ENCODE assay signal across 2 cellular contexts in the genomic region with DNA sequence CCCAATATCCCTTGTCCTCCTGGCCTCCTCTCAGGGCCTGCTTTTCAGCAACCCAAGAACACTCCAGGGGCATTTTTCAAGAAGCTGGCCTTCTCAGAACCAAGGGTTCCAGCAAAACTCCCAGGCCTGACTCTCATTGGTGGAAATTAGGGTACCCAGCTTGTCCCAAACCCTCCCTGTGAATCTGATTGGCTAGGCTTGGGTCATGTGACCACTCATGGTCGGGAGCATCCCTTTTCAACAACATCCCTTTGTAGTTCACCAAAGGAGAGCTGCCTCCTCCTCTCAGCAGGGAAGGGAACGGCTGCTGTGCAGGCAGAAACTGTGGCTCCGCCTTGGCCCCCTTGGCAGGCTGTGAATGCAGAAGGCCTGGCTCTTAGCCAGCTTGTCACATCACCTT.
A peak's percentile ranks its signal among the peaks of the same experiment; 100 is the strongest.
TF ChIP-seq lines count a peak whose summit lies in the region.

No MANE protein-coding gene starts in this region.

TF ChIP-seq in A549, 52 proteins besides CTCF, POLR2A, EP300 and RAD21:
- TF ChIP-seq MAZ (IDR thresholded peaks at IDR 0.05; ENCODE audit: borderline replicate concordance, low read depth, low read length) = no peak
- TF ChIP-seq, protein P1, sequence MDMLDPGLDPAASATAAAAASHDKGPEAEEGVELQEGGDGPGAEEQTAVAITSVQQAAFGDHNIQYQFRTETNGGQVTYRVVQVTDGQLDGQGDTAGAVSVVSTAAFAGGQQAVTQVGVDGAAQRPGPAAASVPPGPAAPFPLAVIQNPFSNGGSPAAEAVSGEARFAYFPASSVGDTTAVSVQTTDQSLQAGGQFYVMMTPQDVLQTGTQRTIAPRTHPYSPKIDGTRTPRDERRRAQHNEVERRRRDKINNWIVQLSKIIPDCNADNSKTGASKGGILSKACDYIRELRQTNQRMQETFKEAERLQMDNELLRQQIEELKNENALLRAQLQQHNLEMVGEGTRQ (IDR thresholded peaks at IDR 0.05) = 0 out of 2 replicates have a peak, but pooled peaks have one; percentile 12

TF ChIP-seq in K562, 482 proteins besides CTCF, POLR2A, EP300 and RAD21:
- peak; percentile 74 for TF ChIP-seq TFE3 (CRISPR knock-in tag; IDR thresholded peaks at IDR 0.05)
- TF ChIP-seq ILF3 (IDR thresholded peaks at IDR 0.05; ENCODE audit: borderline replicate concordance) = no peak
- no peak for TF ChIP-seq PCBP1 (IDR thresholded peaks at IDR 0.05; ENCODE audit: low read depth, low read length, poor library complexity, severe bottlenecking)
- peak; percentile 73; the same call in 1 of the 2 replicates for TF ChIP-seq RAD51 (IDR thresholded peaks at IDR 0.05; ENCODE audit: borderline replicate concordance, low read depth)
- TF ChIP-seq STAT5B (CRISPR knock-in tag; IDR thresholded peaks at IDR 0.05) = no peak
- TF ChIP-seq, protein P2, sequence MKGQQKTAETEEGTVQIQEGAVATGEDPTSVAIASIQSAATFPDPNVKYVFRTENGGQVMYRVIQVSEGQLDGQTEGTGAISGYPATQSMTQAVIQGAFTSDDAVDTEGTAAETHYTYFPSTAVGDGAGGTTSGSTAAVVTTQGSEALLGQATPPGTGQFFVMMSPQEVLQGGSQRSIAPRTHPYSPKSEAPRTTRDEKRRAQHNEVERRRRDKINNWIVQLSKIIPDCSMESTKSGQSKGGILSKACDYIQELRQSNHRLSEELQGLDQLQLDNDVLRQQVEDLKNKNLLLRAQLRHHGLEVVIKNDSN (CRISPR knock-in tag; IDR thresholded peaks at IDR 0.05) = peak; percentile 77
- TF ChIP-seq, protein P3, sequence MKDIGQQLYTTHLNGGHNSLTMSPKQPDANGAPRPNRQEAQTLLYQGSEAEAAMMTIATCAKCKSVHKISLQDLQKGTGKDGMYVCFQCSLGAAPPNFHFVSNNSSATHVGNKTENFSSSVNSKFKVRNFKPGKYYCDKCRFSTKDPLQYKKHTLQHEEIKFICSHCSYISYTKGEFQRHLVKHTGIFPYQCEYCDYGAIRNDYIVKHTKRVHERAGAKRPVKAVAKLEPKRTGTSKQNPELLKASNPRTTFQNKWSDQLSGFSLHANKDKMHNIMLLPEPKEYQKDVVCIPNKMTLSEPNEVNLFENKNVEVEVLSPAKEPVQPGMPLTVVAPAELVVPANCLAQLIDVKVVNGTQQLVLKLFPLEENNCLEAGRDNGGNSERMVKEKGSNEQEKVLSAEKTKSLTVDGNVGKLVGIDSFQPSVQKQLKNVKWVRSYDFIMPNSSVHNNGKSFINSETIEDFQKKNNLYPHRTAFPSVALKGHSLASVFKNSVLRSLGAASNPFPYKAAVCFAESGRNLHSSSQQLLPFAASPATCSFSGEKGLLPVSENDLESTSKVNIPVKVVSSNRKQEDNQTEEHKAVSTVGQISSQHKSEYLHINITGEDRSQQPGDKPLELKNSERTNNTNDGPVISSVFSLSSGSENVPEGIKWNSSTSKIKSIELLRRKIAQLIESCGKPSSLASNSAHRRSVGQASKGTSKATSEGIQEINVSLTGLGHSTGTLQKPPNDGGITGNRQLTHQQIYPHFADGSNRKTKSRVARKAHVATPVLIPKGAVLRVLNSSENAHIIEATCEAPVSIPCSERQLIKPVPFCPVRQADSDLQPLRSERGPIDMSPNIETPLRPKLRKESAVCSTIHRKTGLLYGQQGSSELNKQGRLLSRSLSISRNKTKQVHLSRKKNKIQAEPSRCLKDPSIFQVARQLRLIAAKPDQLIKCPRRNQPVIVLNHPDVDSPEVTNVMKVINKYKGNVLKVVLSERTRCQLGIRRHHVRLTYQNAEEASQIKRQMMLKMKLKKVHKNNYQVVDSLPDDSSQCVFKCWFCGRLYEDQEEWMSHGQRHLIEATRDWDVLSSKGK (CRISPR knock-in tag; IDR thresholded peaks at IDR 0.05) = no peak
- TF ChIP-seq POLR2AphosphoS5 (IDR thresholded peaks at IDR 0.05; ENCODE audit: control insufficient read depth, insufficient read depth, low read depth, low read length) = no peak
- TF ChIP-seq DEAF1 (CRISPR knock-in tag; IDR thresholded peaks at IDR 0.05) = no peak
- peak; percentile 78; the same call in 1 of the 2 replicates for TF ChIP-seq TOE1 (IDR thresholded peaks at IDR 0.05; ENCODE audit: borderline replicate concordance)
- no peak for TF ChIP-seq TOE1 (CRISPR knock-in tag; IDR thresholded peaks at IDR 0.05; ENCODE audit: borderline replicate concordance, low read depth)
- TF ChIP-seq RBM34 (IDR thresholded peaks at IDR 0.05; ENCODE audit: borderline replicate concordance, insufficient read depth, low read length) = no peak
- TF ChIP-seq, protein P4, sequence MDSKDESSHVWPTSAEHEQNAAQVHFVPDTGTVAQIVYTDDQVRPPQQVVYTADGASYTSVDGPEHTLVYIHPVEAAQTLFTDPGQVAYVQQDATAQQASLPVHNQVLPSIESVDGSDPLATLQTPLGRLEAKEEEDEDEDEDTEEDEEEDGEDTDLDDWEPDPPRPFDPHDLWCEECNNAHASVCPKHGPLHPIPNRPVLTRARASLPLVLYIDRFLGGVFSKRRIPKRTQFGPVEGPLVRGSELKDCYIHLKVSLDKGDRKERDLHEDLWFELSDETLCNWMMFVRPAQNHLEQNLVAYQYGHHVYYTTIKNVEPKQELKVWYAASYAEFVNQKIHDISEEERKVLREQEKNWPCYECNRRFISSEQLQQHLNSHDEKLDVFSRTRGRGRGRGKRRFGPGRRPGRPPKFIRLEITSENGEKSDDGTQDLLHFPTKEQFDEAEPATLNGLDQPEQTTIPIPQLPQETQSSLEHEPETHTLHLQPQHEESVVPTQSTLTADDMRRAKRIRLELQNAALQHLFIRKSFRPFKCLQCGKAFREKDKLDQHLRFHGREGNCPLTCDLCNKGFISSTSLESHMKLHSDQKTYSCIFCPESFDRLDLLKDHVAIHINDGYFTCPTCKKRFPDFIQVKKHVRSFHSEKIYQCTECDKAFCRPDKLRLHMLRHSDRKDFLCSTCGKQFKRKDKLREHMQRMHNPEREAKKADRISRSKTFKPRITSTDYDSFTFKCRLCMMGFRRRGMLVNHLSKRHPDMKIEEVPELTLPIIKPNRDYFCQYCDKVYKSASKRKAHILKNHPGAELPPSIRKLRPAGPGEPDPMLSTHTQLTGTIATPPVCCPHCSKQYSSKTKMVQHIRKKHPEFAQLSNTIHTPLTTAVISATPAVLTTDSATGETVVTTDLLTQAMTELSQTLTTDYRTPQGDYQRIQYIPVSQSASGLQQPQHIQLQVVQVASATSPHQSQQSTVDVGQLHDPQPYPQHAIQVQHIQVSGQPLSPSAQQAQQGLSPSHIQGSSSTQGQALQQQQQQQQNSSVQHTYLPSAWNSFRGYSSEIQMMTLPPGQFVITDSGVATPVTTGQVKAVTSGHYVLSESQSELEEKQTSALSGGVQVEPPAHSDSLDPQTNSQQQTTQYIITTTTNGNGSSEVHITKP (IDR thresholded peaks at IDR 0.05; ENCODE audit: partially characterized antibody) = no peak
- peak; percentile 58 for TF ChIP-seq NFIC (IDR thresholded peaks at IDR 0.05)
- TF ChIP-seq, protein P5, sequence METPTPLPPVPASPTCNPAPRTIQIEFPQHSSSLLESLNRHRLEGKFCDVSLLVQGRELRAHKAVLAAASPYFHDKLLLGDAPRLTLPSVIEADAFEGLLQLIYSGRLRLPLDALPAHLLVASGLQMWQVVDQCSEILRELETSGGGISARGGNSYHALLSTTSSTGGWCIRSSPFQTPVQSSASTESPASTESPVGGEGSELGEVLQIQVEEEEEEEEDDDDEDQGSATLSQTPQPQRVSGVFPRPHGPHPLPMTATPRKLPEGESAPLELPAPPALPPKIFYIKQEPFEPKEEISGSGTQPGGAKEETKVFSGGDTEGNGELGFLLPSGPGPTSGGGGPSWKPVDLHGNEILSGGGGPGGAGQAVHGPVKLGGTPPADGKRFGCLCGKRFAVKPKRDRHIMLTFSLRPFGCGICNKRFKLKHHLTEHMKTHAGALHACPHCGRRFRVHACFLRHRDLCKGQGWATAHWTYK (CRISPR knock-in tag; IDR thresholded peaks at IDR 0.05) = no peak
- TF ChIP-seq TAF1 (IDR thresholded peaks at IDR 0.05; ENCODE audit: control insufficient read depth, extremely low read depth, insufficient read depth, low read length, severe bottlenecking) = no peak
- peak; percentile 82 for TF ChIP-seq NFYB (IDR thresholded peaks at IDR 0.05; ENCODE audit: extremely low read depth, insufficient read length)
- TF ChIP-seq, protein P6, sequence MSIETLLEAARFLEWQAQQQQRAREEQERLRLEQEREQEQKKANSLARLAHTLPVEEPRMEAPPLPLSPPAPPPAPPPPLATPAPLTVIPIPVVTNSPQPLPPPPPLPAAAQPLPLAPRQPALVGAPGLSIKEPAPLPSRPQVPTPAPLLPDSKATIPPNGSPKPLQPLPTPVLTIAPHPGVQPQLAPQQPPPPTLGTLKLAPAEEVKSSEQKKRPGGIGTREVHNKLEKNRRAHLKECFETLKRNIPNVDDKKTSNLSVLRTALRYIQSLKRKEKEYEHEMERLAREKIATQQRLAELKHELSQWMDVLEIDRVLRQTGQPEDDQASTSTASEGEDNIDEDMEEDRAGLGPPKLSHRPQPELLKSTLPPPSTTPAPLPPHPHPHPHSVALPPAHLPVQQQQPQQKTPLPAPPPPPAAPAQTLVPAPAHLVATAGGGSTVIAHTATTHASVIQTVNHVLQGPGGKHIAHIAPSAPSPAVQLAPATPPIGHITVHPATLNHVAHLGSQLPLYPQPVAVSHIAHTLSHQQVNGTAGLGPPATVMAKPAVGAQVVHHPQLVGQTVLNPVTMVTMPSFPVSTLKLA (conservative IDR thresholded peaks at IDR 0.05) = no peak
- TF ChIP-seq PYGO2 (tag; IDR thresholded peaks at IDR 0.05) = no peak
- TF ChIP-seq, protein P1 (CRISPR knock-in tag; IDR thresholded peaks at IDR 0.05) = peak; percentile 76
TF ChIP-seq in K562: peak in this region for 7.
